8 cellular contexts compared by ENCODE assay signal in the genomic region with DNA sequence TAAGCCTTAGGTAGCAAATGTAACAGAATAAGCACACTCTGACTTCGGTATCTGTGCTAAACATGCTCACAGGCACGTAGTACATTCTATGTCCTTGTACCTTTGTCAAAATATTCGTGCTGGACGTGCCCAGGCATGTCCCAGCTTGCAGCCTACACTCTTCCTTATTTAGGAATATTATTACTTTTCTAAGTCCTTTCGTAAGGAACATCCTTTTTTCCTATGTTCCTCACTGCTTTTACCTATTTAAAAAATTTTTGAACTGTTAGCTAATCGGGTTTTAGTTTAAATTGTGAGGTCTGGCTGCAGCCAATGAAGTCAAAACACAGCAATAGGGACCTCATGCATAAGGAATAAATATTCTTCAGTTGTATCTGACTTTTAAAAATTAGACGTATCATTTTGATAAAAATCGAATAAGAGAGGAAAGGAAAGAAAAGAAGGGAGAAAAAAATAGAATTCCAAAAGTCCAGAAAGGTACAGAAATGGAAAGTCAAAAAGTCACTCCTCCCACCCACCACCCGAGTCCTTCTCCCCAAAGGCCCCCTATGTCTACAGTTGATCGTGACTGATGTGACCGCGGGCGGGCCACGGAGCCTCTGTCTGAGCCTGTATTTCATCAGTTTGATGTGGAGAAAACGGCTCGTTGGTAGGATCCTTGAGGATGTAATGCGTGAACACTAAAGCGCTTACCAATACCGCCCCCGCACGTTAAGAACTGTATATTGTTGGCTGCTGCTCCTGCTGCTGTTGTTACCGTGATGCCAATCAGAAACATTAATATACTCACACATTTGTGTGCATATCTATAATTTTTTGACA. TPM values are rescaled to one million over a fixed set of nuclear protein-coding genes. Genes with fewer than 3 reads are reported as not detected.
DNase-seq lines count a peak whose midpoint lies in the region; TF ChIP-seq lines count a peak whose summit lies in the region.

No MANE protein-coding gene starts in this region.

- CTCF ChIA-PET in GM10248 (lab: Yijun Ruan, JAX) = interaction anchor here (0.8 to 8.9 kb wide), 7 partner anchors 13 to 168 kb away, joined by 3 to 193 read pairs (median 3); no protein-coding TSS in a partner anchor

- TF ChIP-seq CTCF in GM10248 (IDR thresholded peaks at IDR 0.05; ENCODE audit: control extremely low read depth, extremely low read depth, low read depth, missing control alignments) = peak; percentile 31

- H3K4me2 ChIP-seq in skeletal muscle satellite cell (ENCODE audit: low read length) = peak overlapping the region; percentile 83

- H3K27ac ChIP-seq in adipose tissue (ENCODE audit: low read depth, low read length) = peak overlapping the region; percentile 44

- no peaks in the 10 kb centered on the region for H3K27me3 ChIP-seq in skeletal muscle satellite cell (ENCODE audit: control insufficient read depth, insufficient read depth, low read length)

- H3K9ac ChIP-seq in skeletal muscle satellite cell (ENCODE audit: low read depth, low read length) = peak overlapping the region; percentile 78

- POLR2A ChIA-PET in GM10248 (lab: Yijun Ruan, JAX) = interaction anchor here (0.6 to 3.3 kb wide), 8 partner anchors 19 to 33 kb away, joined by 4 to 24 read pairs (median 8); a partner anchor contains a TSS

- H3K4me1 ChIP-seq in skeletal muscle satellite cell (ENCODE audit: control insufficient read depth, insufficient read depth, low read length) = peaks cover 35% of the 10 kb centered on the region

- H3K9me3 ChIP-seq in skeletal muscle satellite cell (replicated peaks; ENCODE audit: low read length) = no peaks in the 10 kb centered on the region

- H3K36me3 ChIP-seq in skeletal muscle satellite cell (ENCODE audit: insufficient read depth, low read length) = no peaks in the 10 kb centered on the region

- H3K4me3 ChIP-seq in skeletal muscle satellite cell (ENCODE audit: low read length) = peak overlapping the region; percentile 60

- 2 to 3% (median 2%) methylated on average over 22 of the region's 22 CpGs for WGBS in adipose tissue, 3 donors

- no peak for DNase-seq in GM10248 (ENCODE audit: extremely low spot score)
- DNase-seq in HCEC 1CT = peak; percentile 88
- peak; percentile 53 for DNase-seq in NAMALWA (ENCODE audit: low spot score)
- peak; percentile 40 for DNase-seq in hepatic stellate cell (ENCODE audit: low spot score)
- no peak for DNase-seq in DMS79 treated with DMSO at 0.1 percent for 48 hours (lab: John Stamatoyannopoulos, UW)
- DNase-seq in NCI-H146 (lab: John Stamatoyannopoulos, UW) = no peak

RNA-seq across cellular contexts. Expression of a gene that starts 24.4 kb away (rescaled TPM):
- 1,000 to 10,000 TPM in 1 of 3 donors, 100 to 1,000 TPM in 2; 659 to 1,386 (median 902) TPM for polyA plus RNA-seq in adipose tissue
- total RNA-seq in skeletal muscle satellite cell (2012; rRNA removed) = 1,475 and 1,652 TPM in 2 replicates

RNA-seq across cellular contexts. Expression of a gene that starts 50.1 kb away (rescaled TPM):
- 10 to 100 TPM in 1 of 3 donors, 1 to 10 TPM in 2; 7.8 to 15.1 (median 9.6) TPM for polyA plus RNA-seq in adipose tissue
- total RNA-seq in skeletal muscle satellite cell (2012; rRNA removed) = 20.8 and 21.0 TPM in 2 replicates

RNA-seq across cellular contexts. Expression of a gene that starts 54.6 kb away (rescaled TPM):
- 1 to 10 TPM; 1.5 to 3.5 (median 2.7) TPM for polyA plus RNA-seq in adipose tissue
- total RNA-seq in skeletal muscle satellite cell (2012; rRNA removed) = 8.1 and 8.4 TPM in 2 replicates

Comparison
In these comparisons a context has a peak if more than half of its experiments do, and no peak if none do; other contexts are left out.
1. DNase-seq: peak in HCEC 1CT (single experiment), NAMALWA (single experiment) and hepatic stellate cell (single experiment); none in GM10248 (single experiment), DMS79 treated with DMSO at 0.1 percent for 48 hours (single experiment) and NCI-H146 (single experiment).